9 cellular contexts compared by ENCODE assay signal in the genomic region with DNA sequence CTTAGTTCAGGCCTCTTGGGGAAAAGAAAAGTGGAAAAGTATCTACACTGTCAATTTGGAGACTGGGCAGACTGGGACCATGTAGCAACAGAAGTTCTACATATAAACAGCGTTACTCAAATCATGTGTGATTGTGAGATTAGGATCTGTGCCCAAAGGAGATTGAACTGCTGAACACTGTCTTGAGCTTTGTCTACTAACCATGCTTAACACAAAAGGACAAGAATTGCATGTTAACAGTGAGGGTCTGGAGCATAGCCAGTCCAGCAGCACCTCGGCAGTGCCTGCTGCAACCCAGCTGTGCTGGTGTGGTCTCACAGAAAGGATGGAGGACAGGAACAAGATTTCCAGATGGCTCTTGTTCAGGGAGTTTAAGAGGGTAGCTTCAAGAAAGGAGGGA. TPM values are rescaled to one million over a fixed set of nuclear protein-coding genes. Genes with fewer than 3 reads are reported as not detected.
DNase-seq lines count a peak whose midpoint lies in the region; ATAC-seq and TF ChIP-seq lines count a peak whose summit lies in the region.
"Had no signal": no experiment of that assay in that cellular context is flagged by ENCODE, and none has a peak within 500 bp of the region (broad histone marks: within the 10 kb centered on the region; RNA-seq: fewer than 3 reads in every experiment).

No MANE protein-coding gene starts in this region.

- no peak overlapping the region for H4K8ac ChIP-seq in mesendoderm (ENCODE audit: low read depth, low read length)

- no peaks in the 10 kb centered on the region for H3K9me2 ChIP-seq in MM.1S (replicated peaks; ENCODE audit: insufficient read depth, low read length)

- H3F3A ChIP-seq in MM.1S (ENCODE audit: insufficient read depth, low read length) = peaks cover 6% of the 10 kb centered on the region; the same call in 1 of the 2 replicates

- H3K9me3 ChIP-seq in BLaER1 (no peaks in the 10 kb centered on the region), HEK293 (ENCODE audit: control insufficient read depth, insufficient read depth, low read depth, low read length) (no peaks in the 10 kb centered on the region), ascending aorta (no peaks in the 10 kb centered on the region), muscle layer of colon (ENCODE audit: low read length) (no peaks in the 10 kb centered on the region), MM.1S (replicated peaks; ENCODE audit: insufficient read depth, low read length) (no peaks in the 10 kb centered on the region)

- H3K36me3 ChIP-seq in BLaER1 = peaks cover 7% of the 10 kb centered on the region; the same call in 1 of the 2 replicates
- no peaks in the 10 kb centered on the region for H3K36me3 ChIP-seq in HEK293 (ENCODE audit: control insufficient read depth in 2 of 2, insufficient read depth in 1 of 2, low read length in 2 of 2)
- no peaks in the 10 kb centered on the region for H3K36me3 ChIP-seq in ascending aorta
- no peaks in the 10 kb centered on the region for H3K36me3 ChIP-seq in muscle layer of colon (ENCODE audit: insufficient read depth, low read length)
- H3K36me3 ChIP-seq in MM.1S (replicated peaks; ENCODE audit: insufficient read depth, low read length) = no peaks in the 10 kb centered on the region
- H3K36me3 ChIP-seq in mesendoderm (ENCODE audit: control insufficient read depth, insufficient read depth, low read length) = no peaks in the 10 kb centered on the region

- H3K4ac ChIP-seq in mesendoderm (ENCODE audit: low read depth, low read length) = no peak overlapping the region

- H3K4me1 ChIP-seq in BLaER1 (peaks cover 53% of the 10 kb centered on the region), HEK293 (ENCODE audit: control insufficient read depth, insufficient read depth, low read length) (peaks cover 41% of the 10 kb centered on the region), ascending aorta (peaks cover 5 to 39% of the 10 kb centered on the region in 2 donors), muscle layer of colon (ENCODE audit: insufficient read depth, low read length) (peaks cover 42% of the 10 kb centered on the region), MM.1S (ENCODE audit: low read length) (peaks cover 14% of the 10 kb centered on the region), mesendoderm (ENCODE audit: control insufficient read depth, low read depth, low read length) (peaks cover 4% of the 10 kb centered on the region)

- DNase-seq in ascending aorta (ENCODE audit: low spot score in 2 of 2) (no peak), MM.1S (no peak), mesendoderm (no peak), NCI-H1105 (lab: John Stamatoyannopoulos, UW) (no peak)
- DNase-seq: amniotic stem cell had no signal

- no peak for ATAC-seq in HG02884 (IDR thresholded peaks at IDR 0.05; ENCODE audit: unreplicated experiment)

- H3K27ac ChIP-seq in BLaER1 (no peak overlapping the region), HEK293 (ENCODE audit: extremely low read depth, low read depth, low read length) (no peak overlapping the region), ascending aorta (peak overlapping the region; percentile 56 to 95), muscle layer of colon (ENCODE audit: low read depth, low read length) (peak overlapping the region; percentile 43), MM.1S (ENCODE audit: low read length) (no peak overlapping the region), mesendoderm (ENCODE audit: low read depth, low read length) (no peak overlapping the region)

- peak overlapping the region; percentile 31; the same call in 1 of the 2 replicates for H3K4me2 ChIP-seq in BLaER1
- no peak overlapping the region for H3K4me2 ChIP-seq in MM.1S (ENCODE audit: low read depth, low read length)
- no peak overlapping the region for H3K4me2 ChIP-seq in mesendoderm (ENCODE audit: low read length)

- H2BK5ac ChIP-seq in mesendoderm (ENCODE audit: low read length) = no peak overlapping the region

- H2BK15ac ChIP-seq in mesendoderm (replicated peaks; ENCODE audit: low read depth) = no peak overlapping the region

- no peak overlapping the region for H3K9ac ChIP-seq in BLaER1
- H3K9ac ChIP-seq in muscle layer of colon (ENCODE audit: low read length) = no peak overlapping the region
- H3K9ac ChIP-seq in MM.1S (ENCODE audit: low read length) = no peak overlapping the region
- no peak overlapping the region for H3K9ac ChIP-seq in mesendoderm (ENCODE audit: low read length)

- no CpG with 5 or more reads among the region's 2 CpGs for WGBS in mesendoderm (ENCODE audit: extremely low coverage, insufficient coverage, low lambda C conversion rate)

- CTCF ChIA-PET in HEK293 (lab: Yijun Ruan, JAX) = interaction anchor here (0.7 to 1.2 kb wide), 2 partner anchors 46 to 195 kb away, joined by 3 to 4 read pairs; no protein-coding TSS in a partner anchor

- H3K79me2 ChIP-seq in MM.1S (ENCODE audit: low read length) (peaks cover 21% of the 10 kb centered on the region), mesendoderm (ENCODE audit: control insufficient read depth, insufficient read depth, low read length) (no peaks in the 10 kb centered on the region)

- TF ChIP-seq CTCF in HEK293 (tag by site-specific recombination; IDR thresholded peaks at IDR 0.05) (no peak), ascending aorta (IDR thresholded peaks at IDR 0.05) (no peak), MM.1S (IDR thresholded peaks at IDR 0.05; ENCODE audit: low read length) (no peak)

- H4K5ac ChIP-seq in mesendoderm (ENCODE audit: low read length) = no peak overlapping the region

- no peak overlapping the region for H2AK5ac ChIP-seq in mesendoderm (ENCODE audit: low read length)

- no peak overlapping the region for H3K18ac ChIP-seq in mesendoderm (ENCODE audit: low read length)

- POLR2A ChIA-PET in HEK293 (lab: Yijun Ruan, JAX) = interaction anchor here (0.5 kb wide), 1 partner anchor 353 kb away, joined by 3 read pairs; no protein-coding TSS in a partner anchor

- H3K79me1 ChIP-seq in mesendoderm (ENCODE audit: low read length) = no peaks in the 10 kb centered on the region

- no peak overlapping the region for H3K23ac ChIP-seq in mesendoderm (ENCODE audit: low read length)

- H2AFZ ChIP-seq in MM.1S (ENCODE audit: low read length) = no peak overlapping the region

- intact Hi-C loops in ascending aorta (cut with DNase I) = no loop called here

- H3K56ac ChIP-seq in mesendoderm (ENCODE audit: low read length) = no peak overlapping the region

- no peaks in the 10 kb centered on the region for H3K27me3 ChIP-seq in BLaER1
- no peaks in the 10 kb centered on the region for H3K27me3 ChIP-seq in ascending aorta
- H3K27me3 ChIP-seq in muscle layer of colon (ENCODE audit: control insufficient read depth in 1 of 2, insufficient read depth in 2 of 2, low read length in 2 of 2) = no peaks in the 10 kb centered on the region
- H3K27me3 ChIP-seq in MM.1S (replicated peaks; ENCODE audit: insufficient read depth, low read length) = no peaks in the 10 kb centered on the region
- H3K27me3 ChIP-seq in mesendoderm (ENCODE audit: insufficient read depth, low read length, poor library complexity) = no peaks in the 10 kb centered on the region

- peaks cover 76% of the 10 kb centered on the region for H4K20me1 ChIP-seq in BLaER1
- H4K20me1 ChIP-seq in MM.1S (ENCODE audit: insufficient read depth, low read length) = no peaks in the 10 kb centered on the region

- H2BK120ac ChIP-seq in mesendoderm (ENCODE audit: low read depth, low read length) = no peak overlapping the region

- H3K4me3 ChIP-seq in BLaER1 (no peak overlapping the region), HEK293 (ENCODE audit: low read depth, low read length) (no peak overlapping the region), ascending aorta (peak overlapping the region in 1 of 2 donors; percentile 2), muscle layer of colon (ENCODE audit: low read depth in 1 of 2, low read length in 2 of 2) (no peak overlapping the region), MM.1S (ENCODE audit: low read length) (no peak overlapping the region), mesendoderm (ENCODE audit: low read length) (no peak overlapping the region)

TF ChIP-seq in HEK293, 187 proteins besides CTCF, POLR2A, EP300 and RAD21 (continues in another document):
- TF ChIP-seq PRDM2 (tag by site-specific recombination; IDR thresholded peaks at IDR 0.05; ENCODE audit: borderline replicate concordance) (no peak), ZNF600 (tag by site-specific recombination; IDR thresholded peaks at IDR 0.05) (peak; percentile 94)

RNA-seq across cellular contexts. Expression of gene PAM, which starts 5.7 kb away (rescaled TPM):
- 940 TPM for total RNA-seq in ascending aorta
- 23.6 TPM for polyA plus RNA-seq in mesendoderm (2013, experiment 1 of 2)
- 26.8 TPM for polyA plus RNA-seq in mesendoderm (2013, experiment 2 of 2)

Comparison
In these comparisons a context has a peak if more than half of its experiments do, and no peak if none do; other contexts are left out.
1. H3K27ac ChIP-seq: peak in ascending aorta (2 of 2) and muscle layer of colon (single experiment); none in BLaER1 (single experiment), HEK293 (single experiment), MM.1S (single experiment) and mesendoderm (single experiment).